ENCODE assay signal across 1 cellular context in the genomic region with DNA sequence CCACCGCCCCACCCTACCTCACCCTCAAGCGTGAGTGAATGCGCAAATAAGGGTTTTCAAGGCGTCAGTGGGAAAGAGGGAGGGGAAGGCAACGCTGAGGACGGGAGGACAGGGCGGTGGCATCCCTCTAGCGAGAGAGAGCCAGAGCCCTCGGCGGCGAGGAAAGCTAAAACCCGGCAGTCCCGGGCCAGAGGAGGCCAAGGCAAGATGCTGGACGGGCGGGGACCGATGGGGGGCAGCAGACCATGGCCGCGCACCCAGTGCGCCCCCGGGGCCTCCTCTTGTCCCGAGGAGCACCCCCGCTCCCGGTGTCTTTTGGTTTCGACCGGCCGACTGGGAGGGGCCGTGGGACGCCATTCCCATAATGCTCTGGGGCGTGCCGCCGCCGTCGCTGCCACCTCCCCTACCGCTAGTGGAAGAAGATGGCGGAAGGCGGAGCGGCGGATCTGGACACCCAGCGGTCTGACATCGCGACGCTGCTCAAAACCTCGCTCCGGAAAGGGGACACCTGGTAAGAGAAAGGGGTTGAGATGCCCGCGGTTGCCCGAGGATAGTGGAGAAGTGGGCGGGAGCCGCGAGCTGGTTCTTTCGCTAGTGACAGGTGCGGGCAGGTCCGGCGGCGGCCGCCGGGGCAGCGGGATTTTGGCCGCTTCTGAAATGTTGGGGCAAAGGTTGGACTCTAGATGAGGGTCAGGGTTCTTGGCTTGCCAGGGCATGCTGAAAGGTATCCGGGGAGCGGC.
TF ChIP-seq lines count a peak whose summit lies in the region.

A gene (plus strand): TSS at position 412 of the 740 bp plus-strand sequence. CDS start 11 bp downstream, at position 423.

TF ChIP-seq in HepG2, 621 proteins besides CTCF, POLR2A, EP300 and RAD21 (continued from another document and continues in another):
- TF ChIP-seq, protein P1, sequence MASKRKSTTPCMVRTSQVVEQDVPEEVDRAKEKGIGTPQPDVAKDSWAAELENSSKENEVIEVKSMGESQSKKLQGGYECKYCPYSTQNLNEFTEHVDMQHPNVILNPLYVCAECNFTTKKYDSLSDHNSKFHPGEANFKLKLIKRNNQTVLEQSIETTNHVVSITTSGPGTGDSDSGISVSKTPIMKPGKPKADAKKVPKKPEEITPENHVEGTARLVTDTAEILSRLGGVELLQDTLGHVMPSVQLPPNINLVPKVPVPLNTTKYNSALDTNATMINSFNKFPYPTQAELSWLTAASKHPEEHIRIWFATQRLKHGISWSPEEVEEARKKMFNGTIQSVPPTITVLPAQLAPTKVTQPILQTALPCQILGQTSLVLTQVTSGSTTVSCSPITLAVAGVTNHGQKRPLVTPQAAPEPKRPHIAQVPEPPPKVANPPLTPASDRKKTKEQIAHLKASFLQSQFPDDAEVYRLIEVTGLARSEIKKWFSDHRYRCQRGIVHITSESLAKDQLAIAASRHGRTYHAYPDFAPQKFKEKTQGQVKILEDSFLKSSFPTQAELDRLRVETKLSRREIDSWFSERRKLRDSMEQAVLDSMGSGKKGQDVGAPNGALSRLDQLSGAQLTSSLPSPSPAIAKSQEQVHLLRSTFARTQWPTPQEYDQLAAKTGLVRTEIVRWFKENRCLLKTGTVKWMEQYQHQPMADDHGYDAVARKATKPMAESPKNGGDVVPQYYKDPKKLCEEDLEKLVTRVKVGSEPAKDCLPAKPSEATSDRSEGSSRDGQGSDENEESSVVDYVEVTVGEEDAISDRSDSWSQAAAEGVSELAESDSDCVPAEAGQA (IDR thresholded peaks at IDR 0.05; ENCODE audit: low read depth), result peak; percentile 87
- TF ChIP-seq, protein P1 (CRISPR knock-in tag; IDR thresholded peaks at IDR 0.05; ENCODE audit: borderline replicate concordance), result no peak
- TF ChIP-seq THAP11 (CRISPR knock-in tag; IDR thresholded peaks at IDR 0.05) (peak; percentile 92), SETDB1 (CRISPR knock-in tag; IDR thresholded peaks at IDR 0.05; ENCODE audit: borderline replicate concordance) (no peak), ZNF432 (CRISPR knock-in tag; IDR thresholded peaks at IDR 0.05; ENCODE audit: borderline replicate concordance) (no peak), SP5 (CRISPR knock-in tag; IDR thresholded peaks at IDR 0.05; ENCODE audit: borderline replicate concordance, low read depth) (peak; percentile 64; the same call in 1 of the 2 replicates), ZBTB38 (CRISPR knock-in tag; IDR thresholded peaks at IDR 0.05) (peak; percentile 71; the same call in 1 of the 2 replicates), ZSCAN22 (CRISPR knock-in tag; IDR thresholded peaks at IDR 0.05) (peak; percentile 86; the same call in 1 of the 2 replicates), ZFP36L1 (CRISPR knock-in tag; IDR thresholded peaks at IDR 0.05) (peak; percentile 94), RFX5 (IDR thresholded peaks at IDR 0.05; ENCODE audit: low read depth, low read length) (0 out of 2 replicates have a peak, but pooled peaks have one; percentile 45), ZSCAN21 (CRISPR knock-in tag; IDR thresholded peaks at IDR 0.05; ENCODE audit: borderline replicate concordance) (peak; percentile 80; the same call in 1 of the 2 replicates), FOXK2 (IDR thresholded peaks at IDR 0.05) (peak; percentile 91), STAG1 (CRISPR knock-in tag; IDR thresholded peaks at IDR 0.05) (no peak; the same call in 1 of the 2 replicates), RELA (CRISPR knock-in tag; IDR thresholded peaks at IDR 0.05) (0 out of 2 replicates have a peak, but pooled peaks have one; percentile 27), SRSF4 (IDR thresholded peaks at IDR 0.05; ENCODE audit: low read depth, low read length, poor library complexity, severe bottlenecking) (no peak), CHCHD3 (CRISPR knock-in tag; IDR thresholded peaks at IDR 0.05) (peak; percentile 75; the same call in 1 of the 2 replicates), ZNF225 (CRISPR knock-in tag; IDR thresholded peaks at IDR 0.05) (no peak; the same call in 1 of the 2 replicates), ZNF619 (CRISPR knock-in tag; IDR thresholded peaks at IDR 0.05) (no peak), ZNF30 (CRISPR knock-in tag; IDR thresholded peaks at IDR 0.05) (no peak), ZMYM4 (CRISPR knock-in tag; IDR thresholded peaks at IDR 0.05) (peak; percentile 100), NFYC (CRISPR knock-in tag; IDR thresholded peaks at IDR 0.05) (no peak), SMC3 (IDR thresholded peaks at IDR 0.05; ENCODE audit: low read length) (no peak), TCF7 (IDR thresholded peaks at IDR 0.05; ENCODE audit: low read depth) (no peak)
- TF ChIP-seq, protein P2, sequence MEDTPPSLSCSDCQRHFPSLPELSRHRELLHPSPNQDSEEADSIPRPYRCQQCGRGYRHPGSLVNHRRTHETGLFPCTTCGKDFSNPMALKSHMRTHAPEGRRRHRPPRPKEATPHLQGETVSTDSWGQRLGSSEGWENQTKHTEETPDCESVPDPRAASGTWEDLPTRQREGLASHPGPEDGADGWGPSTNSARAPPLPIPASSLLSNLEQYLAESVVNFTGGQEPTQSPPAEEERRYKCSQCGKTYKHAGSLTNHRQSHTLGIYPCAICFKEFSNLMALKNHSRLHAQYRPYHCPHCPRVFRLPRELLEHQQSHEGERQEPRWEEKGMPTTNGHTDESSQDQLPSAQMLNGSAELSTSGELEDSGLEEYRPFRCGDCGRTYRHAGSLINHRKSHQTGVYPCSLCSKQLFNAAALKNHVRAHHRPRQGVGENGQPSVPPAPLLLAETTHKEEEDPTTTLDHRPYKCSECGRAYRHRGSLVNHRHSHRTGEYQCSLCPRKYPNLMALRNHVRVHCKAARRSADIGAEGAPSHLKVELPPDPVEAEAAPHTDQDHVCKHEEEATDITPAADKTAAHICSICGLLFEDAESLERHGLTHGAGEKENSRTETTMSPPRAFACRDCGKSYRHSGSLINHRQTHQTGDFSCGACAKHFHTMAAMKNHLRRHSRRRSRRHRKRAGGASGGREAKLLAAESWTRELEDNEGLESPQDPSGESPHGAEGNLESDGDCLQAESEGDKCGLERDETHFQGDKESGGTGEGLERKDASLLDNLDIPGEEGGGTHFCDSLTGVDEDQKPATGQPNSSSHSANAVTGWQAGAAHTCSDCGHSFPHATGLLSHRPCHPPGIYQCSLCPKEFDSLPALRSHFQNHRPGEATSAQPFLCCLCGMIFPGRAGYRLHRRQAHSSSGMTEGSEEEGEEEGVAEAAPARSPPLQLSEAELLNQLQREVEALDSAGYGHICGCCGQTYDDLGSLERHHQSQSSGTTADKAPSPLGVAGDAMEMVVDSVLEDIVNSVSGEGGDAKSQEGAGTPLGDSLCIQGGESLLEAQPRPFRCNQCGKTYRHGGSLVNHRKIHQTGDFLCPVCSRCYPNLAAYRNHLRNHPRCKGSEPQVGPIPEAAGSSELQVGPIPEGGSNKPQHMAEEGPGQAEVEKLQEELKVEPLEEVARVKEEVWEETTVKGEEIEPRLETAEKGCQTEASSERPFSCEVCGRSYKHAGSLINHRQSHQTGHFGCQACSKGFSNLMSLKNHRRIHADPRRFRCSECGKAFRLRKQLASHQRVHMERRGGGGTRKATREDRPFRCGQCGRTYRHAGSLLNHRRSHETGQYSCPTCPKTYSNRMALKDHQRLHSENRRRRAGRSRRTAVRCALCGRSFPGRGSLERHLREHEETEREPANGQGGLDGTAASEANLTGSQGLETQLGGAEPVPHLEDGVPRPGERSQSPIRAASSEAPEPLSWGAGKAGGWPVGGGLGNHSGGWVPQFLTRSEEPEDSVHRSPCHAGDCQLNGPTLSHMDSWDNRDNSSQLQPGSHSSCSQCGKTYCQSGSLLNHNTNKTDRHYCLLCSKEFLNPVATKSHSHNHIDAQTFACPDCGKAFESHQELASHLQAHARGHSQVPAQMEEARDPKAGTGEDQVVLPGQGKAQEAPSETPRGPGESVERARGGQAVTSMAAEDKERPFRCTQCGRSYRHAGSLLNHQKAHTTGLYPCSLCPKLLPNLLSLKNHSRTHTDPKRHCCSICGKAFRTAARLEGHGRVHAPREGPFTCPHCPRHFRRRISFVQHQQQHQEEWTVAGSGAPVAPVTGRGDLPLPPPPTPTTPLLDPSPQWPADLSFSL (CRISPR knock-in tag; IDR thresholded peaks at IDR 0.05), result 0 out of 2 replicates have a peak, but pooled peaks have one; percentile 30
- TF ChIP-seq, protein P3, sequence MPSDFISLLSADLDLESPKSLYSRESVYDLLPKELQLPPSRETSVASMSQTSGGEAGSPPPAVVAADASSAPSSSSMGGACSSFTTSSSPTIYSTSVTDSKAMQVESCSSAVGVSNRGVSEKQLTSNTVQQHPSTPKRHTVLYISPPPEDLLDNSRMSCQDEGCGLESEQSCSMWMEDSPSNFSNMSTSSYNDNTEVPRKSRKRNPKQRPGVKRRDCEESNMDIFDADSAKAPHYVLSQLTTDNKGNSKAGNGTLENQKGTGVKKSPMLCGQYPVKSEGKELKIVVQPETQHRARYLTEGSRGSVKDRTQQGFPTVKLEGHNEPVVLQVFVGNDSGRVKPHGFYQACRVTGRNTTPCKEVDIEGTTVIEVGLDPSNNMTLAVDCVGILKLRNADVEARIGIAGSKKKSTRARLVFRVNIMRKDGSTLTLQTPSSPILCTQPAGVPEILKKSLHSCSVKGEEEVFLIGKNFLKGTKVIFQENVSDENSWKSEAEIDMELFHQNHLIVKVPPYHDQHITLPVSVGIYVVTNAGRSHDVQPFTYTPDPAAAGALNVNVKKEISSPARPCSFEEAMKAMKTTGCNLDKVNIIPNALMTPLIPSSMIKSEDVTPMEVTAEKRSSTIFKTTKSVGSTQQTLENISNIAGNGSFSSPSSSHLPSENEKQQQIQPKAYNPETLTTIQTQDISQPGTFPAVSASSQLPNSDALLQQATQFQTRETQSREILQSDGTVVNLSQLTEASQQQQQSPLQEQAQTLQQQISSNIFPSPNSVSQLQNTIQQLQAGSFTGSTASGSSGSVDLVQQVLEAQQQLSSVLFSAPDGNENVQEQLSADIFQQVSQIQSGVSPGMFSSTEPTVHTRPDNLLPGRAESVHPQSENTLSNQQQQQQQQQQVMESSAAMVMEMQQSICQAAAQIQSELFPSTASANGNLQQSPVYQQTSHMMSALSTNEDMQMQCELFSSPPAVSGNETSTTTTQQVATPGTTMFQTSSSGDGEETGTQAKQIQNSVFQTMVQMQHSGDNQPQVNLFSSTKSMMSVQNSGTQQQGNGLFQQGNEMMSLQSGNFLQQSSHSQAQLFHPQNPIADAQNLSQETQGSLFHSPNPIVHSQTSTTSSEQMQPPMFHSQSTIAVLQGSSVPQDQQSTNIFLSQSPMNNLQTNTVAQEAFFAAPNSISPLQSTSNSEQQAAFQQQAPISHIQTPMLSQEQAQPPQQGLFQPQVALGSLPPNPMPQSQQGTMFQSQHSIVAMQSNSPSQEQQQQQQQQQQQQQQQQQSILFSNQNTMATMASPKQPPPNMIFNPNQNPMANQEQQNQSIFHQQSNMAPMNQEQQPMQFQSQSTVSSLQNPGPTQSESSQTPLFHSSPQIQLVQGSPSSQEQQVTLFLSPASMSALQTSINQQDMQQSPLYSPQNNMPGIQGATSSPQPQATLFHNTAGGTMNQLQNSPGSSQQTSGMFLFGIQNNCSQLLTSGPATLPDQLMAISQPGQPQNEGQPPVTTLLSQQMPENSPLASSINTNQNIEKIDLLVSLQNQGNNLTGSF (CRISPR knock-in tag; IDR thresholded peaks at IDR 0.05), result no peak
- TF ChIP-seq, protein P4, sequence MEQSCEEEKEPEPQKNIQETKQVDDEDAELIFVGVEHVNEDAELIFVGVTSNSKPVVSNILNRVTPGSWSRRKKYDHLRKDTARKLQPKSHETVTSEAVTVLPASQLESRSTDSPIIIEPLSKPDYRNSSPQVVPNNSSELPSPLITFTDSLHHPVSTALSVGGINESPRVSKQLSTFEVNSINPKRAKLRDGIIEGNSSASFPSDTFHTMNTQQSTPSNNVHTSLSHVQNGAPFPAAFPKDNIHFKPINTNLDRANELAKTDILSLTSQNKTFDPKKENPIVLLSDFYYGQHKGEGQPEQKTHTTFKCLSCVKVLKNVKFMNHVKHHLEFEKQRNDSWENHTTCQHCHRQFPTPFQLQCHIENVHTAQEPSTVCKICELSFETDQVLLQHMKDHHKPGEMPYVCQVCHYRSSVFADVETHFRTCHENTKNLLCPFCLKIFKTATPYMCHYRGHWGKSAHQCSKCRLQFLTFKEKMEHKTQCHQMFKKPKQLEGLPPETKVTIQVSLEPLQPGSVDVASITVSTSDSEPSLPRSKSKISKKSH (CRISPR knock-in tag; IDR thresholded peaks at IDR 0.05; ENCODE audit: borderline replicate concordance), result peak; percentile 63; the same call in 1 of the 2 replicates
- TF ChIP-seq, protein P5, sequence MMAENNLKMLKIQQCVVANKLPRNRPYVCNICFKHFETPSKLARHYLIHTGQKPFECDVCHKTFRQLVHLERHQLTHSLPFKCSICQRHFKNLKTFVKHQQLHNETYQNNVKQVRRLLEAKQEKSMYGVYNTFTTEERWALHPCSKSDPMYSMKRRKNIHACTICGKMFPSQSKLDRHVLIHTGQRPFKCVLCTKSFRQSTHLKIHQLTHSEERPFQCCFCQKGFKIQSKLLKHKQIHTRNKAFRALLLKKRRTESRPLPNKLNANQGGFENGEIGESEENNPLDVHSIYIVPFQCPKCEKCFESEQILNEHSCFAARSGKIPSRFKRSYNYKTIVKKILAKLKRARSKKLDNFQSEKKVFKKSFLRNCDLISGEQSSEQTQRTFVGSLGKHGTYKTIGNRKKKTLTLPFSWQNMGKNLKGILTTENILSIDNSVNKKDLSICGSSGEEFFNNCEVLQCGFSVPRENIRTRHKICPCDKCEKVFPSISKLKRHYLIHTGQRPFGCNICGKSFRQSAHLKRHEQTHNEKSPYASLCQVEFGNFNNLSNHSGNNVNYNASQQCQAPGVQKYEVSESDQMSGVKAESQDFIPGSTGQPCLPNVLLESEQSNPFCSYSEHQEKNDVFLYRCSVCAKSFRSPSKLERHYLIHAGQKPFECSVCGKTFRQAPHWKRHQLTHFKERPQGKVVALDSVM (CRISPR knock-in tag; IDR thresholded peaks at IDR 0.05), result peak; percentile 83
- TF ChIP-seq, protein P6, sequence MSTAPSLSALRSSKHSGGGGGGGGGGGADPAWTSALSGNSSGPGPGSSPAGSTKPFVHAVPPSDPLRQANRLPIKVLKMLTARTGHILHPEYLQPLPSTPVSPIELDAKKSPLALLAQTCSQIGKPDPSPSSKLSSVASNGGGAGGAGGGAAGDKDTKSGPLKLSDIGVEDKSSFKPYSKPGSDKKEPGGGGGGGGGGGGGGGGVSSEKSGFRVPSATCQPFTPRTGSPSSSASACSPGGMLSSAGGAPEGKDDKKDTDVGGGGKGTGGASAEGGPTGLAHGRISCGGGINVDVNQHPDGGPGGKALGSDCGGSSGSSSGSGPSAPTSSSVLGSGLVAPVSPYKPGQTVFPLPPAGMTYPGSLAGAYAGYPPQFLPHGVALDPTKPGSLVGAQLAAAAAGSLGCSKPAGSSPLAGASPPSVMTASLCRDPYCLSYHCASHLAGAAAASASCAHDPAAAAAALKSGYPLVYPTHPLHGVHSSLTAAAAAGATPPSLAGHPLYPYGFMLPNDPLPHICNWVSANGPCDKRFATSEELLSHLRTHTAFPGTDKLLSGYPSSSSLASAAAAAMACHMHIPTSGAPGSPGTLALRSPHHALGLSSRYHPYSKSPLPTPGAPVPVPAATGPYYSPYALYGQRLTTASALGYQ (CRISPR knock-in tag; IDR thresholded peaks at IDR 0.05), result no peak; the same call in 1 of the 2 replicates
